22 cellular contexts compared by ENCODE assay signal in genomic region chr12:38547586-38547985, GRCh38.
DNase-seq lines count a peak whose midpoint lies in the region; ATAC-seq and TF ChIP-seq lines count a peak whose summit lies in the region.
"Had no signal": no experiment of that assay in that cellular context is flagged by ENCODE, and none has a peak within 500 bp of the region (broad histone marks: within the 10 kb centered on the region; RNA-seq: fewer than 3 reads in every experiment).

No MANE protein-coding gene starts in this region.

- peaks cover 25% of the 10 kb centered on the region for H3K9me3 Mint-ChIP-seq in WTC11
- H3K9me3 Mint-ChIP-seq in CD14-positive monocyte, result peaks cover 5 to 18% (median 8%) of the 10 kb centered on the region in 7 donors

- H3K27ac ChIP-seq in PC-3 (ENCODE audit: low read length) (peak overlapping the region; percentile 22), mammary epithelial cell (ENCODE audit: insufficient read depth, low read depth, low read length) (no peak overlapping the region)

- H3K36me3 Mint-ChIP-seq in WTC11 (peaks cover 11% of the 10 kb centered on the region), CD14-positive monocyte (no peaks in the 10 kb centered on the region)
- H3K36me3 Mint-ChIP-seq: IgD-negative memory B cell had no signal

- POLR2A ChIA-PET in PC-3 (lab: Charles Lee; ENCODE audit: unreplicated experiment), result interaction anchor here (0.5 to 0.7 kb wide), 6 partner anchors 10 to 328 kb away, joined by 3 to 24 read pairs (median 5); no protein-coding TSS in a partner anchor
- POLR2A ChIA-PET in WTC11 (lab: Charles Lee), result no interaction called here

- peak overlapping the region; percentile 12; the same call in 1 of the 2 replicates for H3K4me2 ChIP-seq in PC-3 (ENCODE audit: low read length)
- H3K4me2 ChIP-seq in mammary epithelial cell (ENCODE audit: insufficient read depth, low read depth, low read length), result no peak overlapping the region

- H3K27ac Mint-ChIP-seq in WTC11, result no peak overlapping the region
- no peak overlapping the region for H3K27ac Mint-ChIP-seq in CD14-positive monocyte
- H3K27ac Mint-ChIP-seq: CD4-positive, alpha-beta T cell; IgD-negative memory B cell had no signal

- WGBS in mammary epithelial cell (ENCODE audit: low coverage, missing lambda C conversion rate), result 63% methylated on average over 1 of the region's 1 CpG

- H3K4me1 ChIP-seq in PC-3 (ENCODE audit: insufficient read depth, low read length) (peaks cover 12% of the 10 kb centered on the region), mammary epithelial cell (ENCODE audit: insufficient read depth, low read length) (peaks cover 7% of the 10 kb centered on the region)
- H3K4me1 ChIP-seq: BE2C, Caco-2 had no signal

- H3K4me1 Mint-ChIP-seq in WTC11 (peaks cover 24% of the 10 kb centered on the region), CD14-positive monocyte (peaks cover 2% of the 10 kb centered on the region)
- H3K4me1 Mint-ChIP-seq: IgD-negative memory B cell had no signal

- H3K9me2 ChIP-seq in PC-3 (replicated peaks; ENCODE audit: low read length), result no peaks in the 10 kb centered on the region

- H3K9me3 ChIP-seq in PC-3 (ENCODE audit: low read length) (no peaks in the 10 kb centered on the region), mammary epithelial cell (replicated peaks; ENCODE audit: insufficient read depth, low read length) (no peaks in the 10 kb centered on the region)
- H3K9me3 ChIP-seq: BE2C had no signal

- no peak for TF ChIP-seq CTCF in PC-3 (conservative IDR thresholded peaks at IDR 0.05; ENCODE audit: low read depth, low read length)
- no peak for TF ChIP-seq CTCF in mammary epithelial cell (conservative IDR thresholded peaks at IDR 0.05 in 1 of 2, IDR thresholded peaks at IDR 0.05 in 1 of 2; ENCODE audit: extremely low read depth in 1 of 2, insufficient read depth in 1 of 2, low read depth in 1 of 2, low read length in 2 of 2)
- TF ChIP-seq CTCF in WTC11 (IDR thresholded peaks at IDR 0.05), result no peak
- TF ChIP-seq CTCF in CD14-positive monocyte (IDR thresholded peaks at IDR 0.05), result no peak

- H3K36me3 ChIP-seq in PC-3 (ENCODE audit: low read depth, low read length), result no peaks in the 10 kb centered on the region
- no peaks in the 10 kb centered on the region for H3K36me3 ChIP-seq in mammary epithelial cell (ENCODE audit: insufficient read depth, low read length)
- H3K36me3 ChIP-seq: BE2C had no signal

- H3K79me2 ChIP-seq in PC-3 (ENCODE audit: low read length) (no peaks in the 10 kb centered on the region), mammary epithelial cell (ENCODE audit: insufficient read depth, low read length) (no peaks in the 10 kb centered on the region)

- H2AFZ ChIP-seq in PC-3 (ENCODE audit: low read length), result no peak overlapping the region
- no peak overlapping the region for H2AFZ ChIP-seq in mammary epithelial cell (ENCODE audit: low read depth, low read length)

- H3K9ac ChIP-seq in PC-3 (ENCODE audit: low read length), result no peak overlapping the region
- no peak overlapping the region for H3K9ac ChIP-seq in mammary epithelial cell (ENCODE audit: insufficient read depth, low read length)

- ATAC-seq in PC-3 (peak; percentile 93), WTC11 (no peak)
- ATAC-seq: HCT116 had no signal

- peak; percentile 2 for DNase-seq in A172 (ENCODE audit: low spot score)
- peak; percentile 51 for DNase-seq in HPDE6-E6E7 (ENCODE audit: extremely low spot score)
- DNase-seq in PC-3, result peak; percentile 68
- DNase-seq in mammary epithelial cell, result peak; percentile 78
- no peak for DNase-seq in NCI-H1436 (lab: John Stamatoyannopoulos, UW)
- no peak for DNase-seq in activated naive CD4-positive, alpha-beta T cell treated with Interleukin-2 at 50 U/mL for 16 hours
- no peak for DNase-seq in WTC11 (ENCODE audit: low spot score)
- DNase-seq in CD14-positive monocyte (ENCODE audit: low spot score), result no peak
- DNase-seq: 8988T; ACHN; BE2C; C1 segment of cervical spinal cord; Caco-2; CD4-positive, alpha-beta T cell; DMS153; DMS79; GDM1; GOT3; H7; KBM-7 had no signal

- no peaks in the 10 kb centered on the region for H3K27me3 ChIP-seq in PC-3 (ENCODE audit: low read length)
- no peaks in the 10 kb centered on the region for H3K27me3 ChIP-seq in mammary epithelial cell (ENCODE audit: insufficient read depth, low read length)
- H3K27me3 ChIP-seq: BE2C had no signal

- no TSS peak for BruUV-seq in PC-3 (replicated peaks; lab: Mats Ljungman, UMichigan)
- BruUV-seq in mammary epithelial cell (replicated peaks; lab: Mats Ljungman, UMichigan), result no TSS peak

- H3K4me3 Mint-ChIP-seq in WTC11 (no peak overlapping the region), CD14-positive monocyte (no peak overlapping the region)
- H3K4me3 Mint-ChIP-seq: CD4-positive, alpha-beta T cell; IgD-negative memory B cell had no signal

- in situ Hi-C loops in mammary epithelial cell (cut with MboI; ENCODE audit: low sequenced_read_pairs in 2 of 2), result no loop called here

- dilution Hi-C loops in mammary epithelial cell (cut with HindIII; ENCODE audit: low sequenced_read_pairs), result no loop called here

- H3K27me3 Mint-ChIP-seq in WTC11 (ENCODE audit: low read depth), result no peaks in the 10 kb centered on the region
- no peaks in the 10 kb centered on the region for H3K27me3 Mint-ChIP-seq in CD14-positive monocyte (ENCODE audit: low read depth in 3 of 3)
- H3K27me3 Mint-ChIP-seq: CD4-positive, alpha-beta T cell; IgD-negative memory B cell had no signal

- H3K4me3 ChIP-seq in PC-3 (ENCODE audit: low read length) (no peak overlapping the region), mammary epithelial cell (replicated peaks in 1 of 3; ENCODE audit: insufficient read depth in 1 of 3, low read depth in 2 of 3, low read length in 3 of 3) (no peak overlapping the region)

- intact Hi-C loops in PC-3 (cut with micrococcal nuclease) (no loop called here), mammary epithelial cell (cut with micrococcal nuclease) (no loop called here), CD14-positive monocyte (cut with micrococcal nuclease) (no loop called here)

- no peaks in the 10 kb centered on the region for H3F3A ChIP-seq in PC-3 (ENCODE audit: low read length, unreplicated experiment)

- H4K20me1 ChIP-seq in PC-3 (ENCODE audit: low read length) (no peaks in the 10 kb centered on the region), mammary epithelial cell (ENCODE audit: insufficient read depth, low read length) (no peaks in the 10 kb centered on the region)

- CTCF ChIA-PET in PC-3 (lab: Charles Lee) (no interaction called here), mammary epithelial cell (lab: Charles Lee; ENCODE audit: low non-redundant PET) (no interaction called here), WTC11 (lab: Charles Lee) (no interaction called here)

TF ChIP-seq in WTC11, 78 proteins besides CTCF, POLR2A, EP300 and RAD21 (continues in another document):
- TF ChIP-seq ZSCAN18 (CRISPR knock-in tag; IDR thresholded peaks at IDR 0.05) (no peak), FOXJ3 (CRISPR knock-in tag; IDR thresholded peaks at IDR 0.05; ENCODE audit: borderline replicate concordance) (no peak), ZNF317 (CRISPR knock-in tag; IDR thresholded peaks at IDR 0.05; ENCODE audit: borderline replicate concordance, low read depth) (no peak), ZNF219 (CRISPR knock-in tag; IDR thresholded peaks at IDR 0.05; ENCODE audit: borderline replicate concordance) (no peak), ZNF416 (CRISPR knock-in tag; IDR thresholded peaks at IDR 0.05) (no peak), NR3C1 (CRISPR knock-in tag; conservative IDR thresholded peaks at IDR 0.05; ENCODE audit: low read depth) (no peak), NR1H2 (CRISPR knock-in tag; IDR thresholded peaks at IDR 0.05) (no peak)
- TF ChIP-seq, protein P1, sequence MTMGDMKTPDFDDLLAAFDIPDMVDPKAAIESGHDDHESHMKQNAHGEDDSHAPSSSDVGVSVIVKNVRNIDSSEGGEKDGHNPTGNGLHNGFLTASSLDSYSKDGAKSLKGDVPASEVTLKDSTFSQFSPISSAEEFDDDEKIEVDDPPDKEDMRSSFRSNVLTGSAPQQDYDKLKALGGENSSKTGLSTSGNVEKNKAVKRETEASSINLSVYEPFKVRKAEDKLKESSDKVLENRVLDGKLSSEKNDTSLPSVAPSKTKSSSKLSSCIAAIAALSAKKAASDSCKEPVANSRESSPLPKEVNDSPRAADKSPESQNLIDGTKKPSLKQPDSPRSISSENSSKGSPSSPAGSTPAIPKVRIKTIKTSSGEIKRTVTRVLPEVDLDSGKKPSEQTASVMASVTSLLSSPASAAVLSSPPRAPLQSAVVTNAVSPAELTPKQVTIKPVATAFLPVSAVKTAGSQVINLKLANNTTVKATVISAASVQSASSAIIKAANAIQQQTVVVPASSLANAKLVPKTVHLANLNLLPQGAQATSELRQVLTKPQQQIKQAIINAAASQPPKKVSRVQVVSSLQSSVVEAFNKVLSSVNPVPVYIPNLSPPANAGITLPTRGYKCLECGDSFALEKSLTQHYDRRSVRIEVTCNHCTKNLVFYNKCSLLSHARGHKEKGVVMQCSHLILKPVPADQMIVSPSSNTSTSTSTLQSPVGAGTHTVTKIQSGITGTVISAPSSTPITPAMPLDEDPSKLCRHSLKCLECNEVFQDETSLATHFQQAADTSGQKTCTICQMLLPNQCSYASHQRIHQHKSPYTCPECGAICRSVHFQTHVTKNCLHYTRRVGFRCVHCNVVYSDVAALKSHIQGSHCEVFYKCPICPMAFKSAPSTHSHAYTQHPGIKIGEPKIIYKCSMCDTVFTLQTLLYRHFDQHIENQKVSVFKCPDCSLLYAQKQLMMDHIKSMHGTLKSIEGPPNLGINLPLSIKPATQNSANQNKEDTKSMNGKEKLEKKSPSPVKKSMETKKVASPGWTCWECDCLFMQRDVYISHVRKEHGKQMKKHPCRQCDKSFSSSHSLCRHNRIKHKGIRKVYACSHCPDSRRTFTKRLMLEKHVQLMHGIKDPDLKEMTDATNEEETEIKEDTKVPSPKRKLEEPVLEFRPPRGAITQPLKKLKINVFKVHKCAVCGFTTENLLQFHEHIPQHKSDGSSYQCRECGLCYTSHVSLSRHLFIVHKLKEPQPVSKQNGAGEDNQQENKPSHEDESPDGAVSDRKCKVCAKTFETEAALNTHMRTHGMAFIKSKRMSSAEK (CRISPR knock-in tag; IDR thresholded peaks at IDR 0.05; ENCODE audit: borderline replicate concordance), result no peak

Comparison
In these comparisons a context has a peak if more than half of its experiments do, and no peak if none do; other contexts are left out.
1. DNase-seq: peak in A172 (single experiment), HPDE6-E6E7 (single experiment), PC-3 (single experiment) and mammary epithelial cell (single experiment); none in NCI-H1436 (single experiment), activated naive CD4-positive, alpha-beta T cell treated with Interleukin-2 at 50 U/mL for 16 hours (single experiment), WTC11 (single experiment) and CD14-positive monocyte (single experiment).